ENCODE assay signal across 17 cellular contexts in genomic region chr15:74306801-74307217, GRCh38.
DNase-seq lines count a peak whose midpoint lies in the region; ATAC-seq and TF ChIP-seq lines count a peak whose summit lies in the region.
"Had no signal": no experiment of that assay in that cellular context is flagged by ENCODE, and none has a peak within 500 bp of the region (broad histone marks: within the 10 kb centered on the region; RNA-seq: fewer than 3 reads in every experiment).

No MANE protein-coding gene starts in this region.

- H2AFZ ChIP-seq in mammary epithelial cell (ENCODE audit: low read depth, low read length) (peak overlapping the region; percentile 29), hepatocyte (no peak overlapping the region)

- H3K27me3 ChIP-seq in mammary epithelial cell (ENCODE audit: insufficient read depth, low read length) (no peaks in the 10 kb centered on the region), hepatocyte (peaks cover 20% of the 10 kb centered on the region)

- H4K20me1 ChIP-seq in mammary epithelial cell (ENCODE audit: insufficient read depth, low read length) (no peaks in the 10 kb centered on the region), hepatocyte (ENCODE audit: insufficient read depth, poor library complexity, severe bottlenecking) (no peaks in the 10 kb centered on the region)

- H3K27me3 Mint-ChIP-seq in MCF 10A (ENCODE audit: insufficient read depth, unreplicated experiment): peaks cover 72% of the 10 kb centered on the region
- peaks cover 81% of the 10 kb centered on the region for H3K27me3 Mint-ChIP-seq in progenitor cell of endocrine pancreas

- H3K9ac ChIP-seq in mammary epithelial cell (ENCODE audit: insufficient read depth, low read length): no peak overlapping the region

- POLR2A ChIA-PET in MCF 10A (lab: Yijun Ruan, JAX): no interaction called here

- DNase-seq in mammary epithelial cell: peak; percentile 37
- DNase-seq in MCF 10A (ENCODE audit: unreplicated experiment): no peak
- peak; percentile 32 for DNase-seq in NCI-H69 (lab: John Stamatoyannopoulos, UW)
- DNase-seq in hepatocyte (ENCODE audit: low spot score): peak; percentile 26
- DNase-seq in progenitor cell of endocrine pancreas (ENCODE audit: low spot score, unreplicated experiment): no peak
- DNase-seq in activated CD4-positive, CD25-positive, alpha-beta regulatory T cell treated with anti-CD3 and anti-CD28 coated beads, Interleukin-2, amount 50 U/mL, for 72 hours: no peak
- no peak for DNase-seq in NCI-H128 (lab: John Stamatoyannopoulos, UW; ENCODE audit: unreplicated experiment)
- DNase-seq: CD4-positive, alpha-beta T cell; DND-41; GF-D8; GOT3; NCI-H1417 treated with DMSO at 0.1 percent for 48 hours; NCI-H2029 treated with DMSO at 0.1 percent for 48 hours; NCI-H446 treated with DMSO at 0.1 percent for 48 hours; SHP77 treated with DMSO at 0.1 percent for 48 hours had no signal

- H3K9me3 Mint-ChIP-seq in MCF 10A (ENCODE audit: unreplicated experiment) (no peaks in the 10 kb centered on the region), progenitor cell of endocrine pancreas (ENCODE audit: low read depth) (no peaks in the 10 kb centered on the region)
- H3K9me3 Mint-ChIP-seq: CD4-positive, alpha-beta T cell had no signal

- ATAC-seq in GM18907 (IDR thresholded peaks at IDR 0.05; ENCODE audit: unreplicated experiment): no peak
- ATAC-seq: HepG2 had no signal

- intact Hi-C loops in mammary epithelial cell (cut with micrococcal nuclease) (loop anchor here (1.0 to 5.0 kb wide), 4 partner anchors 16 to 350 kb away; no protein-coding TSS in a partner anchor), MCF 10A (cut with micrococcal nuclease) (loop anchor here (1.0 to 2.0 kb wide), 2 partner anchors 180 to 334 kb away; no protein-coding TSS in a partner anchor)

- TF ChIP-seq CTCF in mammary epithelial cell (conservative IDR thresholded peaks at IDR 0.05 in 1 of 2, IDR thresholded peaks at IDR 0.05 in 1 of 2; ENCODE audit: extremely low read depth in 1 of 2, insufficient read depth in 1 of 2, low read depth in 1 of 2, low read length in 2 of 2) (no peak), MCF 10A (IDR thresholded peaks at IDR 0.05; ENCODE audit: unreplicated experiment) (no peak), hepatocyte (IDR thresholded peaks at IDR 0.05; ENCODE audit: poor library complexity) (no peak), progenitor cell of endocrine pancreas (IDR thresholded peaks at IDR 0.05; ENCODE audit: unreplicated experiment) (no peak)

- H3K4me1 ChIP-seq in mammary epithelial cell (ENCODE audit: insufficient read depth, low read length) (peaks cover 12% of the 10 kb centered on the region), hepatocyte (ENCODE audit: insufficient read depth) (peaks cover 30% of the 10 kb centered on the region)

- BruUV-seq in mammary epithelial cell (replicated peaks; lab: Mats Ljungman, UMichigan): no TSS peak
- no TSS peak for BruUV-seq in MCF 10A (replicated peaks; lab: Mats Ljungman, UMichigan)

- no peaks in the 10 kb centered on the region for H3K79me2 ChIP-seq in mammary epithelial cell (ENCODE audit: insufficient read depth, low read length)
- H3K79me2 ChIP-seq in hepatocyte: no peaks in the 10 kb centered on the region

- H3K27ac Mint-ChIP-seq in MCF 10A (ENCODE audit: low read depth, unreplicated experiment) (no peak overlapping the region), progenitor cell of endocrine pancreas (peak overlapping the region; percentile 20)
- H3K27ac Mint-ChIP-seq: CD4-positive, alpha-beta T cell had no signal

- no peaks in the 10 kb centered on the region for H3K36me3 ChIP-seq in mammary epithelial cell (ENCODE audit: insufficient read depth, low read length)
- no peaks in the 10 kb centered on the region for H3K36me3 ChIP-seq in hepatocyte (replicated peaks; ENCODE audit: insufficient read depth, low read depth)

- in situ Hi-C loops in mammary epithelial cell (cut with MboI; ENCODE audit: low sequenced_read_pairs in 2 of 2): loop anchor here (5.0 to 10.0 kb wide), 3 partner anchors 175 to 242 kb away; partner anchors contain the start of gene ISLR2 (in 1 of the 2)

- H3K4me2 ChIP-seq in mammary epithelial cell (ENCODE audit: insufficient read depth, low read depth, low read length) (no peak overlapping the region), hepatocyte (no peak overlapping the region)

- H3K27ac ChIP-seq in mammary epithelial cell (ENCODE audit: insufficient read depth, low read depth, low read length): no peak overlapping the region
- H3K27ac ChIP-seq in hepatocyte: no peak overlapping the region

- 0% methylated on average over 8 of the region's 9 CpGs for WGBS in mammary epithelial cell (ENCODE audit: low coverage, missing lambda C conversion rate)
- 42% methylated on average over 9 of the region's 9 CpGs for WGBS in hepatocyte (ENCODE audit: low lambda C conversion rate, missing lambda C conversion rate)

- H3K4me3 ChIP-seq in mammary epithelial cell (replicated peaks in 1 of 3; ENCODE audit: insufficient read depth in 1 of 3, low read depth in 2 of 3, low read length in 3 of 3) (no peak overlapping the region), hepatocyte (no peak overlapping the region)

- CTCF ChIA-PET in mammary epithelial cell (lab: Charles Lee; ENCODE audit: low non-redundant PET): interaction anchor here (0.6 to 1.2 kb wide), 2 partner anchors 334 to 433 kb away, joined by 4 to 13 read pairs; no protein-coding TSS in a partner anchor
- CTCF ChIA-PET in MCF 10A (lab: Yijun Ruan, JAX): interaction anchor here (0.5 to 7.9 kb wide), 19 partner anchors 8 to 482 kb away, joined by 3 to 107 read pairs (median 5); partner anchors contain the start of gene ISLR2

- no peak overlapping the region for H3K4me3 Mint-ChIP-seq in MCF 10A (ENCODE audit: unreplicated experiment)
- H3K4me3 Mint-ChIP-seq in progenitor cell of endocrine pancreas (ENCODE audit: low read depth): no peak overlapping the region
- H3K4me3 Mint-ChIP-seq: CD4-positive, alpha-beta T cell had no signal

- H3K9me3 ChIP-seq in mammary epithelial cell (replicated peaks; ENCODE audit: insufficient read depth, low read length): no peaks in the 10 kb centered on the region
- H3K9me3 ChIP-seq in hepatocyte (ENCODE audit: low read depth): no peaks in the 10 kb centered on the region

- H3K36me3 Mint-ChIP-seq in MCF 10A (ENCODE audit: insufficient read depth, unreplicated experiment) (no peaks in the 10 kb centered on the region), progenitor cell of endocrine pancreas (ENCODE audit: insufficient read depth) (no peaks in the 10 kb centered on the region)

- H3K9me2 ChIP-seq in hepatocyte (replicated peaks; ENCODE audit: insufficient read depth): no peaks in the 10 kb centered on the region

- dilution Hi-C loops in mammary epithelial cell (cut with HindIII; ENCODE audit: low sequenced_read_pairs): loop anchor here (25.0 kb wide), 1 partner anchor 345 kb away; no protein-coding TSS in a partner anchor

- peaks cover 5% of the 10 kb centered on the region for H3K4me1 Mint-ChIP-seq in MCF 10A (ENCODE audit: insufficient read depth, unreplicated experiment)
- peaks cover 38% of the 10 kb centered on the region for H3K4me1 Mint-ChIP-seq in progenitor cell of endocrine pancreas (ENCODE audit: low read depth)

Comparison
In these comparisons a context has a peak if more than half of its experiments do, and no peak if none do; other contexts are left out.
1. DNase-seq: peak in mammary epithelial cell (single experiment), NCI-H69 (single experiment) and hepatocyte (single experiment); none in MCF 10A (single experiment), progenitor cell of endocrine pancreas (single experiment), activated CD4-positive, CD25-positive, alpha-beta regulatory T cell treated with anti-CD3 and anti-CD28 coated beads, Interleukin-2, amount 50 U/mL, for 72 hours (single experiment) and NCI-H128 (single experiment).